7 cellular contexts compared by ENCODE assay signal in genomic region chr7:10308276-10308675, GRCh38.
"Had no signal": no experiment of that assay in that cellular context is flagged by ENCODE, and none has a peak within 500 bp of the region (broad histone marks: within the 10 kb centered on the region; RNA-seq: fewer than 3 reads in every experiment).

No MANE protein-coding gene starts in this region.

- FAIRE-seq: HepG2, HTR-8/SVneo, K562 had no signal

- ATAC-seq: HepG2, K562 had no signal

- H3K4me3 Mint-ChIP-seq: IgD-negative memory B cell had no signal

- H3K4me3 ChIP-seq: K562 had no signal

- H3K27ac Mint-ChIP-seq: IgD-negative memory B cell had no signal

- H3K4me1 Mint-ChIP-seq: IgD-negative memory B cell had no signal

- H3K27me3 Mint-ChIP-seq: IgD-negative memory B cell had no signal

- DNase-seq: IMR-90, KBM-7, KG1 had no signal
